Comparison of ENCODE assay signal across 8 cellular contexts in the genomic region with DNA sequence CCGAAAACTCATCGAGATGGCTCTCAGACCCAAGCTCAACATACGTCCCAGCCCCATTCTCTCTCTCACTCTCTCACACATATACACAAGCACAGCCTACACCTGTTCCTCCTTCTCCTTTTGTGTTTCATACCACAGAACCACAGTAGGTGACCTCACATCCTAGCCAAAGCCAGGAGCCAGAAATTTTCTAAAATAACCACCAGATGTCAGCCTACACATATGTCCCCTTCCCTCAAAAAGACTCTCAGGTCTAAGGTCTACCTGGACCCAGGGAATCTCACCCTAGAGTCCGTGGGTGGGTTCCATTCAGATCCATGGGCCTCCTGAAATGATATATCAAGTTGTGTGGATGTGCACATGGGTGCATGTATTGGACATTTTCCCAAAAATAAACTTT.
DNase-seq lines count a peak whose midpoint lies in the region; ATAC-seq and TF ChIP-seq lines count a peak whose summit lies in the region.

No MANE protein-coding gene starts in this region.

- TF ChIP-seq POLR2A in transverse colon (IDR thresholded peaks at IDR 0.05): no peak

- intact Hi-C loops in transverse colon (cut with DNase I; ENCODE audit: low total_unique reads): no loop called here

- H3K36me3 ChIP-seq in transverse colon: no peaks in the 10 kb centered on the region

- ATAC-seq in GM18519 (IDR thresholded peaks at IDR 0.05; ENCODE audit: low FRiP score, unreplicated experiment) (peak; percentile 97), HG02943 (IDR thresholded peaks at IDR 0.05; ENCODE audit: low read depth, unreplicated experiment) (peak; percentile 96), GM19035 (IDR thresholded peaks at IDR 0.05; ENCODE audit: unreplicated experiment) (no peak)

- TF ChIP-seq EP300 in transverse colon (IDR thresholded peaks at IDR 0.05; ENCODE audit: low read depth): no peak

- peak; percentile 47 for TF ChIP-seq CTCF in epithelial cell of esophagus (IDR thresholded peaks at IDR 0.05; ENCODE audit: insufficient read depth, low read depth, low read length, missing control alignments)
- no peak for TF ChIP-seq CTCF in transverse colon (IDR thresholded peaks at IDR 0.05)

- H3K4me3 ChIP-seq in epithelial cell of esophagus (ENCODE audit: low read length) (no peak overlapping the region), transverse colon (no peak overlapping the region)

- whole genome bisulfite sequencing in transverse colon (ENCODE audit: low coverage in 1 of 2), 2 donors: 70% methylated on average over 4 of the region's 4 CpGs; no CpG with 5 or more reads in 1 of the 2 donors

- H3K4me1 ChIP-seq in transverse colon: no peaks in the 10 kb centered on the region

- in situ Hi-C loops in transverse colon (cut with MboI; ENCODE audit: low pct_ligation_motif_present in 1 of 4, low pct_unique_long_range_greater_than_20kb in 1 of 4, low sequenced_read_pairs in 3 of 4): no loop called here

- DNase-seq in AG08396 (ENCODE audit: low spot score): peak; percentile 13
- DNase-seq in NCI-H2196 (lab: John Stamatoyannopoulos, UW; ENCODE audit: unreplicated experiment): peak; percentile 31
- DNase-seq in epithelial cell of esophagus (ENCODE audit: low read depth): peak; percentile 50
- DNase-seq in transverse colon: no peak
- no peak for DNase-seq in foreskin melanocyte

- no peak overlapping the region for H3K27ac ChIP-seq in transverse colon

- no peaks in the 10 kb centered on the region for H3K27me3 ChIP-seq in transverse colon

- H3K9me3 ChIP-seq in transverse colon: no peaks in the 10 kb centered on the region

Comparison
In these comparisons a context has a peak if more than half of its experiments do, and no peak if none do; other contexts are left out.
1. DNase-seq: peak in AG08396 (single experiment), NCI-H2196 (single experiment) and epithelial cell of esophagus (single experiment); none in transverse colon (single experiment) and foreskin melanocyte (single experiment).